22 cellular contexts compared by ENCODE assay signal in the genomic region with DNA sequence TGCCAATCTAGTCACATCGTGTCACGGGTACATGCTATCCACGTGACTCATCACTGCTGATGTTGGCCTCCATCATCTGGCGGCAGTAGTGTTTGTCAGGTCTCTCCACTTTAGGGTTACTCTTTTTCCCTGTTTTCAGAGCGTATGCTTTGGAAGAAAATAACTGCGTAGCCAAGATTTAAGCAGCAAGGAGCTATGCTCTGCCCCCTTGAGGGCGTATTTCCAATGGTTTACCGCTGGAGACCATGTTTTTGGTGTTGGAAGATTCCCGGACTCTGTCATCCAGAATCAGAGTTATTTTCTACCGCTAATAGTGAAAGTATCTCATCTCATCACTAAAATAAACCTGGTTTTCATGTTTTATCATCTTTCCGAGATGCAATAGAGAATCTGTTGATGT.
"Had no signal": no experiment of that assay in that cellular context is flagged by ENCODE, and none has a peak within 500 bp of the region (broad histone marks: within the 10 kb centered on the region; RNA-seq: fewer than 3 reads in every experiment).

No MANE protein-coding gene starts in this region.

- H3K4me3 ChIP-seq: ascending aorta, body of pancreas, MG63 had no signal

- DNase-seq: activated CD4-positive, alpha-beta memory T cell treated with anti-CD3 and anti-CD28 coated beads for 36 hours; activated CD4-positive, alpha-beta T cell treated with anti-CD3 and anti-CD28 coated beads, Interleukin-2, amount 10 ng/mL, durations not matched to agents 7 days and 5 days; activated CD4-positive, CD25-positive, alpha-beta regulatory T cell; activated CD8-positive, alpha-beta memory T cell treated with anti-CD3 and anti-CD28 coated beads for 24 hours; activated effector memory CD4-positive, alpha-beta T cell treated with anti-CD3 and anti-CD28 coated beads, Interleukin-2, amount 50 U/mL, for 16 hours; activated naive CD4-positive, alpha-beta T cell treated with Interleukin-2 at 50 U/mL for 16 hours; activated naive CD8-positive, alpha-beta T cell treated with anti-CD3 and anti-CD28 coated beads, Interleukin-2, amount 50 U/mL, for 24 hours; activated T-cell treated with anti-CD3 and anti-CD28 coated beads, Interleukin-2, amount 50 U/mL, for 4 hours; amniotic stem cell; body of pancreas; MG63; MV-4-11; NCI-H1092 treated with DMSO at 0.1 percent for 48 hours; NCI-H1417 treated with DMSO at 0.1 percent for 48 hours; NCI-H1694; NCI-H2029; NCI-H2107; NCI-H446; NCI-H524; SHP77 treated with DMSO at 0.1 percent for 48 hours had no signal

- H3K27me3 ChIP-seq: ascending aorta, body of pancreas, MG63 had no signal

- H3K27ac ChIP-seq: ascending aorta, body of pancreas had no signal

- H3K9me3 ChIP-seq: ascending aorta, body of pancreas, MG63 had no signal

- H3K4me1 ChIP-seq: ascending aorta, body of pancreas had no signal

- ATAC-seq: activated naive CD4-positive, alpha-beta T cell treated with anti-CD3 and anti-CD28 coated beads, Interleukin-2, amount 50 U/mL, for 72 hours; activated naive CD8-positive, alpha-beta T cell treated with anti-CD3 and anti-CD28 coated beads, Interleukin-2, amount 50 U/mL, for 24 hours; activated T-cell treated with anti-CD3 and anti-CD28 coated beads, Interleukin-2, amount 50 U/mL, for 4 hours; body of pancreas had no signal

- H3K36me3 ChIP-seq: ascending aorta, MG63 had no signal
